In genomic region chr1:156623946-156624813, GRCh38 we compare ENCODE assay signal across 9 cellular contexts. TPM values are rescaled to one million over a fixed set of nuclear protein-coding genes. Genes with fewer than 3 reads are reported as not detected.
DNase-seq lines count a peak whose midpoint lies in the region; ATAC-seq and TF ChIP-seq lines count a peak whose summit lies in the region.
"Had no signal": no experiment of that assay in that cellular context is flagged by ENCODE, and none has a peak within 500 bp of the region (broad histone marks: within the 10 kb centered on the region; RNA-seq: fewer than 3 reads in every experiment).

No MANE protein-coding gene starts in this region.

- ATAC-seq in right lobe of liver (peak; percentile 65 to 72 (median 70)), HG02852 (IDR thresholded peaks at IDR 0.05; ENCODE audit: unreplicated experiment) (no peak)

- peak overlapping the region in 1 of 3 donors; percentile 27 for H3K4me3 ChIP-seq in right lobe of liver

- H3K4me1 ChIP-seq in right lobe of liver, result peaks cover 0 to 19% (median 2%) of the 10 kb centered on the region in 4 donors

- no peaks in the 10 kb centered on the region for H3K9me3 Mint-ChIP-seq in T-helper 2 cell treated with Interferon-gamma antibody and Interleukin-4, amounts not matched to agents 5 μg/mL and 100 μg/mL, for 36 hours
- H3K9me3 Mint-ChIP-seq in stimulated activated naive CD8-positive, alpha-beta T cell treated with anti-CD3 and anti-CD28 coated beads, Interleukin-15, Interleukin-2, amounts not matched to agents 100 ng/mL and 50 ng/mL, for 24 hours, result no peaks in the 10 kb centered on the region

- no peaks in the 10 kb centered on the region for H3K9me3 ChIP-seq in right lobe of liver

- H3K27me3 ChIP-seq in right lobe of liver, result peaks cover 5 to 15% of the 10 kb centered on the region in 2 donors

- no peak overlapping the region for H3K27ac Mint-ChIP-seq in T-helper 2 cell treated with Interferon-gamma antibody and Interleukin-4, amounts not matched to agents 5 μg/mL and 100 μg/mL, for 36 hours
- H3K27ac Mint-ChIP-seq in stimulated activated naive CD8-positive, alpha-beta T cell treated with anti-CD3 and anti-CD28 coated beads, Interleukin-15, Interleukin-2, amounts not matched to agents 100 ng/mL and 50 ng/mL, for 24 hours, result no peak overlapping the region

- intact Hi-C loops in right lobe of liver (cut with DNase I), result loop anchor here in 1 of 2 donors (10.0 kb wide), 1 partner anchor 51 kb away; the partner anchor contains the start of gene NES

- peak overlapping the region; percentile 19 for H3K27ac ChIP-seq in cingulate gyrus (ENCODE audit: low read depth, low read length)
- H3K27ac ChIP-seq in right lobe of liver, result no peak overlapping the region

- WGBS in right lobe of liver (ENCODE audit: insufficient coverage, low coverage, low lambda C conversion rate, missing lambda C conversion rate), result 1% methylated on average over 24 of the region's 87 CpGs

- H3K36me3 Mint-ChIP-seq in T-helper 2 cell treated with Interferon-gamma antibody and Interleukin-4, amounts not matched to agents 5 μg/mL and 100 μg/mL, for 36 hours (ENCODE audit: low read depth), result no peaks in the 10 kb centered on the region
- H3K36me3 Mint-ChIP-seq in stimulated activated naive CD8-positive, alpha-beta T cell treated with anti-CD3 and anti-CD28 coated beads, Interleukin-15, Interleukin-2, amounts not matched to agents 100 ng/mL and 50 ng/mL, for 24 hours (ENCODE audit: low read depth), result no peaks in the 10 kb centered on the region

- H3K4me1 Mint-ChIP-seq in T-helper 2 cell treated with Interferon-gamma antibody and Interleukin-4, amounts not matched to agents 5 μg/mL and 100 μg/mL, for 36 hours (ENCODE audit: low read depth), result peaks cover 8% of the 10 kb centered on the region
- peaks cover 10% of the 10 kb centered on the region for H3K4me1 Mint-ChIP-seq in stimulated activated naive CD8-positive, alpha-beta T cell treated with anti-CD3 and anti-CD28 coated beads, Interleukin-15, Interleukin-2, amounts not matched to agents 100 ng/mL and 50 ng/mL, for 24 hours (ENCODE audit: low read depth)

- peak in 3 of 4 donors; percentile 19 to 25 (median 20) for TF ChIP-seq CTCF in right lobe of liver (IDR thresholded peaks at IDR 0.05)

- DNase-seq in COLO668 (lab: John Stamatoyannopoulos, UW; ENCODE audit: unreplicated experiment) (peak; percentile 58), HuH-7 (ENCODE audit: low spot score) (peak; percentile 86), right lobe of liver (peak in 2 of 3 donors; percentile 57 to 63), A172 (ENCODE audit: low spot score) (no peak)
- DNase-seq in T-helper 2 cell treated with Interferon-gamma antibody and Interleukin-4, amounts not matched to agents 5 μg/mL and 100 μg/mL, for 36 hours (ENCODE audit: low spot score), result peak; percentile 38

- no peaks in the 10 kb centered on the region for H3K36me3 ChIP-seq in right lobe of liver

- H3K27me3 Mint-ChIP-seq in T-helper 2 cell treated with Interferon-gamma antibody and Interleukin-4, amounts not matched to agents 5 μg/mL and 100 μg/mL, for 36 hours (ENCODE audit: low read depth), result peaks cover 65% of the 10 kb centered on the region
- peaks cover 67% of the 10 kb centered on the region for H3K27me3 Mint-ChIP-seq in stimulated activated naive CD8-positive, alpha-beta T cell treated with anti-CD3 and anti-CD28 coated beads, Interleukin-15, Interleukin-2, amounts not matched to agents 100 ng/mL and 50 ng/mL, for 24 hours

- no peak for TF ChIP-seq POLR2A in right lobe of liver (IDR thresholded peaks at IDR 0.05)

- H3K4me3 Mint-ChIP-seq in T-helper 2 cell treated with Interferon-gamma antibody and Interleukin-4, amounts not matched to agents 5 μg/mL and 100 μg/mL, for 36 hours, result peak overlapping the region; percentile 52
- H3K4me3 Mint-ChIP-seq in stimulated activated naive CD8-positive, alpha-beta T cell treated with anti-CD3 and anti-CD28 coated beads, Interleukin-15, Interleukin-2, amounts not matched to agents 100 ng/mL and 50 ng/mL, for 24 hours, result peak overlapping the region; percentile 23

RNA-seq across cellular contexts. Expression of gene HAPLN2, which starts 5.0 kb away (rescaled TPM):
- not detected for total RNA-seq in right lobe of liver
- total RNA-seq in A172 (2014; rRNA removed; shearing (Covaris generic)), result 0.26 TPM in 1 of 2 replicates, not detected in the other
- total RNA-seq: RPMI7951 had no signal

RNA-seq across cellular contexts. Expression of gene BCAN, which starts 17.7 kb away (rescaled TPM):
- not detected for total RNA-seq in right lobe of liver
- not detected in 2 replicates for total RNA-seq in A172 (2014; rRNA removed; shearing (Covaris generic))

RNA-seq across cellular contexts. Expression of gene GPATCH4, which starts 22.9 kb away (rescaled TPM):
- 10 to 100 TPM in 4 of 6 experiments, 1 to 10 TPM in 2; 7.0 to 25.3 (median 12.4) TPM for total RNA-seq in right lobe of liver
- 53.1 and 54.1 TPM in 2 replicates for total RNA-seq in A172 (2014; rRNA removed; shearing (Covaris generic))

RNA-seq across cellular contexts. Expression of gene NAXE, which starts 32.6 kb away (rescaled TPM):
- 10 to 100 TPM; 37.7 to 72.3 (median 49.4) TPM for total RNA-seq in right lobe of liver
- total RNA-seq in A172 (2014; rRNA removed; shearing (Covaris generic)), result 174 and 204 TPM in 2 replicates

RNA-seq across cellular contexts. Expression of gene TTC24, which starts 44.7 kb away (rescaled TPM):
- total RNA-seq in right lobe of liver, result under 1 TPM in 1 of 6 experiments, not detected in 5; 0.31 TPM
- total RNA-seq in A172 (2014; rRNA removed; shearing (Covaris generic)), result not detected in 2 replicates
- total RNA-seq: RPMI7951 had no signal
